In the genomic region with DNA sequence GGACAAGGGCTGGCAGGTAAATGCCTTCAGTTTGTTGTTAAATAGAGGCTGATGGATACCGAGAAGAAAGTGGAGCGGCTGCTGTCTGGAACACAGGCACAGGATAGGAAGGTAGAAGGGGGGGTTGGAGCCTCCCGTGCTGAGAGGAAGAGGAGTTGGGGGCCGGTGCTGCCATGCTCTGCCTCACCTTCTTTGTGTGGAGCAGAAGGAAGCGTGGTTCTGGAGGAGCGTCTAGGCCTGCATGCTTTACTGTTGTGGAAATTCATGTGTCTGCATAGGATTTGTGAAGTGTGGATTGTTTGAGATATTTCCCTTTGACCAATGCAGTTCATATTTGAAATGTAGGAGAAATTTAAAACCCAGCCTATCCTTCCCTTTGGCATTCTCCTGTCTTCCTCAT, we compare ENCODE assay signal across 1 cellular context.
TF ChIP-seq lines count a peak whose summit lies in the region.

No MANE protein-coding gene starts in this region.

TF ChIP-seq in H1, 55 proteins besides CTCF, POLR2A, EP300 and RAD21:
- TF ChIP-seq CREB1 (IDR thresholded peaks at IDR 0.05) (no peak), TAF1 (IDR thresholded peaks at IDR 0.05; ENCODE audit: low read depth, low read length) (no peak), SIRT6 (IDR thresholded peaks at IDR 0.05; ENCODE audit: low read length) (no peak), FOSL1 (IDR thresholded peaks at IDR 0.05; ENCODE audit: insufficient read depth, low read depth, low read length) (no peak), TBP (IDR thresholded peaks at IDR 0.05; ENCODE audit: low read depth, low read length) (no peak), CHD1 (IDR thresholded peaks at IDR 0.05; ENCODE audit: low read depth, low read length) (no peak), SP2 (IDR thresholded peaks at IDR 0.05; ENCODE audit: low read length) (no peak), EZH2 (IDR thresholded peaks at IDR 0.05; ENCODE audit: low read depth, low read length, severe bottlenecking) (no peak)
